In the genomic region with DNA sequence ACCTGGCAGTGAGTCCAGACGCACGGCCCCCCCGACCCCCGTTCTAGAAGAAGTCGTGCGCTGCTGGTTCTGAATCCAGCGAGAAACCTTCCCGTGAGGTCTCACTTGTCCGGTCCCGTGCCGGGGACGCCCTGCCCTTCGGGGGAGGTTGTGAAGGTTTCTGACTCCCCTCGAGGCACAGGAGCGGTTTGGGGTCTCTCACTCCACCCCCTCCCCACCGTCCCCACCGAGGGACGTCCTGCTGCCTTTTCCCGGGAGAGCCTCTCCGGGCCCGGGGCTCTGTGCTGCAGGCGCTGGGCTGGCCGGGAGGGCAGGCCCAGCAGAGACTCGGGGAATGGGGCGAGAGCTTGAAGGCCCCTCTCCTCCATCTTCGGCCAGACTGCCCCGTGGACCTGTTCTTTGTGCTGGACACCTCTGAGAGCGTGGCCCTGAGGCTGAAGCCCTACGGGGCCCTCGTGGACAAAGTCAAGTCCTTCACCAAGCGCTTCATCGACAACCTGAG, we compare ENCODE assay signal across 7 cellular contexts. TPM values are rescaled to one million over a fixed set of nuclear protein-coding genes. Genes with fewer than 3 reads are reported as not detected.
DNase-seq lines count a peak whose midpoint lies in the region; ATAC-seq and TF ChIP-seq lines count a peak whose summit lies in the region.

No MANE protein-coding gene starts in this region.

- no peaks in the 10 kb centered on the region for H3K9me3 Mint-ChIP-seq in HFFc6
- H3K9me3 Mint-ChIP-seq in stimulated activated naive B cell treated with anti-CD40 and anti-IgM and Interleukin-4, amounts not matched to agents 10 μg/mL and 1 μg/mL and 100 μg/mL, for 72 hours = peaks cover 5 to 7% of the 10 kb centered on the region in 2 donors

- H3K4me1 Mint-ChIP-seq in HFFc6 (ENCODE audit: low read depth) = peaks cover 17% of the 10 kb centered on the region
- peaks cover 0 to 5% of the 10 kb centered on the region in 2 donors for H3K4me1 Mint-ChIP-seq in stimulated activated naive B cell treated with anti-CD40 and anti-IgM and Interleukin-4, amounts not matched to agents 10 μg/mL and 1 μg/mL and 100 μg/mL, for 72 hours

- peak overlapping the region; percentile 61 for H3K27ac Mint-ChIP-seq in HFFc6
- no peak overlapping the region for H3K27ac Mint-ChIP-seq in stimulated activated naive B cell treated with anti-CD40 and anti-IgM and Interleukin-4, amounts not matched to agents 10 μg/mL and 1 μg/mL and 100 μg/mL, for 72 hours

- H3K4me3 Mint-ChIP-seq in HFFc6 = peak overlapping the region; percentile 87
- peak overlapping the region; percentile 55 to 60 for H3K4me3 Mint-ChIP-seq in stimulated activated naive B cell treated with anti-CD40 and anti-IgM and Interleukin-4, amounts not matched to agents 10 μg/mL and 1 μg/mL and 100 μg/mL, for 72 hours

- peaks cover 11% of the 10 kb centered on the region for H3K36me3 Mint-ChIP-seq in HFFc6 (ENCODE audit: low read depth)
- H3K36me3 Mint-ChIP-seq in stimulated activated naive B cell treated with anti-CD40 and anti-IgM and Interleukin-4, amounts not matched to agents 10 μg/mL and 1 μg/mL and 100 μg/mL, for 72 hours = no peaks in the 10 kb centered on the region

- DNase-seq in HFFc6 = no peak
- no peak for DNase-seq in astrocyte of the cerebellum (ENCODE audit: low read depth)
- DNase-seq in iPS-NIHi11 (ENCODE audit: low spot score) = peak; percentile 51
- DNase-seq in stimulated activated naive B cell treated with anti-CD40 and anti-IgM and Interleukin-4, amounts not matched to agents 10 μg/mL and 1 μg/mL and 100 μg/mL, for 72 hours = no peak
- DNase-seq in A172 (ENCODE audit: low spot score) = no peak
- no peak for DNase-seq in COLO668 (lab: John Stamatoyannopoulos, UW; ENCODE audit: unreplicated experiment)
- no peak for DNase-seq in SW480 (ENCODE audit: low spot score)

- peak in 1 of 2 donors; percentile 6 for ATAC-seq in stimulated activated naive B cell treated with anti-CD40 and anti-IgM and Interleukin-4, amounts not matched to agents 10 μg/mL and 1 μg/mL and 100 μg/mL, for 72 hours (replicated peaks)

- H3K27me3 Mint-ChIP-seq in HFFc6 (ENCODE audit: insufficient read depth) = no peaks in the 10 kb centered on the region; the same call in 1 of the 2 replicates
- peaks cover 22 to 32% of the 10 kb centered on the region in 2 donors for H3K27me3 Mint-ChIP-seq in stimulated activated naive B cell treated with anti-CD40 and anti-IgM and Interleukin-4, amounts not matched to agents 10 μg/mL and 1 μg/mL and 100 μg/mL, for 72 hours

- TF ChIP-seq CTCF in HFFc6 (IDR thresholded peaks at IDR 0.05) (no peak), astrocyte of the cerebellum (IDR thresholded peaks at IDR 0.05; ENCODE audit: low read depth, low read length, missing control alignments) (no peak)

- in situ Hi-C loops in astrocyte of the cerebellum (cut with HindIII; ENCODE audit: low sequenced_read_pairs) = no loop called here

- H3K4me3 ChIP-seq in astrocyte of the cerebellum (ENCODE audit: low read depth, low read length) = peak overlapping the region; percentile 96

RNA-seq across cellular contexts. Expression of a gene that starts 0.7 kb away (rescaled TPM):
- 100 to 1,000 TPM; 350 to 415 (median 382) TPM for total RNA-seq in HFFc6 (2021; fragmentation: NEBNext Ultra II Directional; extraction: Animal tissue kit (Norgen Biotek cat#: 25700))
- 329 and 393 TPM in 2 replicates for total RNA-seq in A172 (2014; rRNA removed; shearing (Covaris generic))
